24 cellular contexts compared by ENCODE assay signal in the genomic region with DNA sequence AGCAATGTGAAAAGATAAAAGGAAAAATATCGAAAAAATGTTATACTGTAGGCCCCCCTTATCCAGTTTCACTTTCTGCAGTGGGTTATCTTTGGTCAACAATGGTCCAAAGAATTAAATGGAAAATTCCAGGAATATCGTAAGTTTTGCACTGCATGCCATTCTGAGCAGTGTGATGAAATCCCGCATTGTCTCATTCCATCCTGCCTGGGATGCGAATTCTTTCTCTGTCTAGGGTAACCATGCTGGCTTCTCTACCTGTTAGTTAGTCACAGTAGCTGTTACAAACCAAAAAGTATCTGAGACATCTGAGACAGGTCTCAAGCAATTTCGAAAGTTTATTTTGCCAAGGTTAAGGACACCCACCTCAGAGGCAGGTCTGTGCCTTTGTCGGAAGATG.
"Had no signal": no experiment of that assay in that cellular context is flagged by ENCODE, and none has a peak within 500 bp of the region (broad histone marks: within the 10 kb centered on the region; RNA-seq: fewer than 3 reads in every experiment).

No MANE protein-coding gene starts in this region.

- H3K4me3 Mint-ChIP-seq: activated CD8-positive, alpha-beta T cell treated with anti-CD3 and anti-CD28 coated beads for 36 hours; activated naive CD8-positive, alpha-beta T cell treated with anti-CD3 and anti-CD28 coated beads, Interleukin-2, amount 50 U/mL, for 24 hours; activated T-helper 17 cell treated with anti-CD3 and anti-CD28 coated beads, Interleukin-2, amount 50 U/mL, for 72 hours; naive thymus-derived CD4-positive, alpha-beta T cell; neural progenitor cell; stimulated activated memory B cell treated with anti-CD40 and anti-IgM and Interleukin-4, amounts not matched to agents 10 μg/mL and 1 μg/mL and 100 μg/mL, for 72 hours had no signal

- H3K4me1 Mint-ChIP-seq: activated naive CD8-positive, alpha-beta T cell treated with anti-CD3 and anti-CD28 coated beads, Interleukin-2, amount 50 U/mL, for 24 hours; activated T-helper 17 cell treated with anti-CD3 and anti-CD28 coated beads, Interleukin-2, amount 50 U/mL, for 72 hours; naive thymus-derived CD4-positive, alpha-beta T cell; stimulated activated memory B cell treated with anti-CD40 and anti-IgM and Interleukin-4, amounts not matched to agents 10 μg/mL and 1 μg/mL and 100 μg/mL, for 72 hours had no signal

- ATAC-seq: activated CD8-positive, alpha-beta T cell treated with anti-CD3 and anti-CD28 coated beads for 36 hours; activated naive CD8-positive, alpha-beta T cell treated with anti-CD3 and anti-CD28 coated beads, Interleukin-2, amount 50 U/mL, for 24 hours; activated T-helper 17 cell treated with anti-CD3 and anti-CD28 coated beads, Interleukin-2, amount 50 U/mL, for 72 hours; gastroesophageal sphincter; heart left ventricle; naive thymus-derived CD4-positive, alpha-beta T cell; sciatic nerve; stimulated activated memory B cell treated with anti-CD40 and anti-IgM and Interleukin-4, amounts not matched to agents 10 μg/mL and 1 μg/mL and 100 μg/mL, for 72 hours had no signal

- H3K27ac Mint-ChIP-seq: activated CD8-positive, alpha-beta T cell treated with anti-CD3 and anti-CD28 coated beads for 36 hours; activated naive CD8-positive, alpha-beta T cell treated with anti-CD3 and anti-CD28 coated beads, Interleukin-2, amount 50 U/mL, for 24 hours; activated T-helper 17 cell treated with anti-CD3 and anti-CD28 coated beads, Interleukin-2, amount 50 U/mL, for 72 hours; naive thymus-derived CD4-positive, alpha-beta T cell; neural progenitor cell; stimulated activated memory B cell treated with anti-CD40 and anti-IgM and Interleukin-4, amounts not matched to agents 10 μg/mL and 1 μg/mL and 100 μg/mL, for 72 hours had no signal

- H2AFZ ChIP-seq: neural progenitor cell had no signal

- DNase-seq: activated CD4-positive, alpha-beta T cell treated with anti-CD3 and anti-CD28 coated beads for 48 hours; activated CD4-positive, CD25-positive, alpha-beta regulatory T cell; activated CD8-positive, alpha-beta T cell treated with anti-CD3 and anti-CD28 coated beads for 36 hours; activated naive CD4-positive, alpha-beta T cell; activated naive CD8-positive, alpha-beta T cell treated with anti-CD3 and anti-CD28 coated beads, Interleukin-2, amount 50 U/mL, for 24 hours; activated T-cell treated with anti-CD3 and anti-CD28 coated beads, Interleukin-2, amount 50 U/mL, for 1 hour; cortex of kidney; erythroblast; heart left ventricle; mesenchymal stem cell; naive thymus-derived CD4-positive, alpha-beta T cell; ovary; stimulated activated CD4-positive, alpha-beta T cell treated with anti-CD3 and anti-CD28 coated beads, Interleukin-4, amount 100 ng/mL, for 24 hours; T-helper 1 cell; T-helper 9 cell had no signal

- FAIRE-seq: endometrium had no signal

- H3K27ac ChIP-seq: ascending aorta, breast epithelium, gastroesophageal sphincter, heart left ventricle, neural progenitor cell, ovary, thoracic aorta had no signal

- H3K4me2 ChIP-seq: neural progenitor cell had no signal

- H3K4me1 ChIP-seq: breast epithelium, gastroesophageal sphincter had no signal

- H3K4me3 ChIP-seq: ascending aorta, breast epithelium, gastroesophageal sphincter, heart left ventricle, neural progenitor cell, ovary, thoracic aorta had no signal

- H3K27me3 ChIP-seq: ascending aorta, breast epithelium, gastroesophageal sphincter, heart left ventricle, neural progenitor cell, ovary had no signal

- H3K36me3 Mint-ChIP-seq: naive thymus-derived CD4-positive, alpha-beta T cell; neural progenitor cell; stimulated activated memory B cell treated with anti-CD40 and anti-IgM and Interleukin-4, amounts not matched to agents 10 μg/mL and 1 μg/mL and 100 μg/mL, for 72 hours had no signal

- H3K9me3 Mint-ChIP-seq: activated CD8-positive, alpha-beta T cell treated with anti-CD3 and anti-CD28 coated beads for 36 hours; activated naive CD8-positive, alpha-beta T cell treated with anti-CD3 and anti-CD28 coated beads, Interleukin-2, amount 50 U/mL, for 24 hours; activated T-helper 17 cell treated with anti-CD3 and anti-CD28 coated beads, Interleukin-2, amount 50 U/mL, for 72 hours; stimulated activated memory B cell treated with anti-CD40 and anti-IgM and Interleukin-4, amounts not matched to agents 10 μg/mL and 1 μg/mL and 100 μg/mL, for 72 hours had no signal

- H3K27me3 Mint-ChIP-seq: stimulated activated memory B cell treated with anti-CD40 and anti-IgM and Interleukin-4, amounts not matched to agents 10 μg/mL and 1 μg/mL and 100 μg/mL, for 72 hours had no signal

- H3K36me3 ChIP-seq: ascending aorta, breast epithelium, gastroesophageal sphincter, heart left ventricle, neural progenitor cell, ovary, thoracic aorta had no signal
